ENCODE assay signal across 19 cellular contexts in the genomic region with DNA sequence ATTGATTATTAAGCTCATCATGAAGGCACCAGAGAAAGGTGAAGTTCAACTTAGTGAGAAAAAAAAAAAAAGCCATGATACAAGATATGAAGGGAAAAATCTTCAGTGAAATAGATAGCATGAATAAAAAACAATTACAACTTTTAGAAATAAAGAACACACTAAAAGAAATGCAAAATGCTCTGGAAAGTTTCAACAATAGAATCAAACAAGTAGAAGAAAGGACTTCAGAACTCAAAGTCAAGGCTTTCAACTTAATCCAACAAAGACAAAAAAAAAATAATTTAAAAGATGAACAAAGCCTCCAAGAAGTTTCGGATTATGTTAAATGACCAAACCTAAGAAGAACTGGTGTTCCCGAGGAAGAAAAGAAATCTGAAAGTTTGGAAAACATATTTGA.
A peak's percentile ranks its signal among the peaks of the same experiment; 100 is the strongest.
DNase-seq lines count a peak whose midpoint lies in the region; ATAC-seq and TF ChIP-seq lines count a peak whose summit lies in the region.
"Had no signal": no experiment of that assay in that cellular context is flagged by ENCODE, and none has a peak within 500 bp of the region (broad histone marks: within the 10 kb centered on the region; RNA-seq: fewer than 3 reads in every experiment).

No MANE protein-coding gene starts in this region.

- BruUV-seq in Calu3 (replicated peaks; lab: Mats Ljungman, UMichigan) (no TSS peak), PC-3 (replicated peaks; lab: Mats Ljungman, UMichigan) (no TSS peak)

- H3K4me2 ChIP-seq in PC-3 (ENCODE audit: low read length) (no peak overlapping the region), GM23248 (ENCODE audit: unreplicated experiment) (no peak overlapping the region)

- H3K4me1 ChIP-seq in PC-3 (ENCODE audit: insufficient read depth, low read length) (peaks cover 20% of the 10 kb centered on the region), GM23248 (ENCODE audit: insufficient read depth) (no peaks in the 10 kb centered on the region), colonic mucosa (no peaks in the 10 kb centered on the region)
- H3K4me1 ChIP-seq in CD8-positive, alpha-beta memory T cell (ENCODE audit: insufficient read depth, low read length) = no peaks in the 10 kb centered on the region
- H3K4me1 ChIP-seq: HAP-1 had no signal

- H3K9me2 ChIP-seq in PC-3 (replicated peaks; ENCODE audit: low read length) (no peaks in the 10 kb centered on the region), GM23248 (ENCODE audit: insufficient read depth) (no peaks in the 10 kb centered on the region)

- no peaks in the 10 kb centered on the region for H3F3A ChIP-seq in PC-3 (ENCODE audit: low read length, unreplicated experiment)
- no peaks in the 10 kb centered on the region for H3F3A ChIP-seq in GM23248 (ENCODE audit: insufficient read depth)

- intact Hi-C loops in Calu3 (cut with micrococcal nuclease; ENCODE audit: unreplicated experiment) = no loop called here
- intact Hi-C loops in PC-3 (cut with micrococcal nuclease) = no loop called here
- intact Hi-C loops in colonic mucosa (cut with DNase I) = no loop called here

- H3K9me3 Mint-ChIP-seq in Calu3 (ENCODE audit: low read depth, unreplicated experiment) = peaks cover 10% of the 10 kb centered on the region
- peaks cover 18 to 39% (median 29%) of the 10 kb centered on the region in 5 donors for H3K9me3 Mint-ChIP-seq in CD8-positive, alpha-beta memory T cell

- H3K36me3 ChIP-seq in PC-3 (ENCODE audit: low read depth, low read length) = no peaks in the 10 kb centered on the region
- no peaks in the 10 kb centered on the region for H3K36me3 ChIP-seq in CD8-positive, alpha-beta memory T cell (ENCODE audit: insufficient read depth, low read length)
- no peaks in the 10 kb centered on the region for H3K36me3 ChIP-seq in GM23248 (ENCODE audit: low read depth)
- no peaks in the 10 kb centered on the region for H3K36me3 ChIP-seq in colonic mucosa
- H3K36me3 ChIP-seq: BLaER1, HAP-1 had no signal

- 0 out of 2 replicates have a peak, but pooled peaks cover 7% of the 10 kb centered on the region for H3K9me3 ChIP-seq in PC-3 (ENCODE audit: low read length)
- H3K9me3 ChIP-seq in CD8-positive, alpha-beta memory T cell (ENCODE audit: low read length) = no peaks in the 10 kb centered on the region
- peaks cover 3% of the 10 kb centered on the region for H3K9me3 ChIP-seq in GM23248 (ENCODE audit: low read depth)
- no peaks in the 10 kb centered on the region for H3K9me3 ChIP-seq in colonic mucosa
- H3K9me3 ChIP-seq: HAP-1 had no signal

- H3K79me2 ChIP-seq in PC-3 (ENCODE audit: low read length) (no peaks in the 10 kb centered on the region), GM23248 (ENCODE audit: insufficient read depth) (no peaks in the 10 kb centered on the region)

- H3K4me3 ChIP-seq in PC-3 (ENCODE audit: low read length) (no peak overlapping the region; the same call in 1 of the 2 replicates), GM23248 (no peak overlapping the region), colonic mucosa (no peak overlapping the region)
- H3K4me3 ChIP-seq in CD8-positive, alpha-beta memory T cell (ENCODE audit: low read length) = no peak overlapping the region
- H3K4me3 ChIP-seq: GM12878, HAP-1 had no signal

- ATAC-seq in PC-3 = no peak
- ATAC-seq: CD8-positive, alpha-beta T cell; GM12878 had no signal

- no peak for TF ChIP-seq CTCF in Calu3 (IDR thresholded peaks at IDR 0.05; ENCODE audit: unreplicated experiment)
- no peak for TF ChIP-seq CTCF in PC-3 (conservative IDR thresholded peaks at IDR 0.05; ENCODE audit: low read depth, low read length)
- no peak for TF ChIP-seq CTCF in colonic mucosa (IDR thresholded peaks at IDR 0.05)

- no peak overlapping the region for H3K9ac ChIP-seq in PC-3 (ENCODE audit: low read length)
- no peak overlapping the region for H3K9ac ChIP-seq in GM23248
- no peak overlapping the region for H3K9ac ChIP-seq in colonic mucosa (ENCODE audit: low read depth in 2 of 2, low read length in 2 of 2)
- H3K9ac ChIP-seq: BLaER1 had no signal

- POLR2A ChIA-PET in PC-3 (lab: Charles Lee; ENCODE audit: unreplicated experiment) = no interaction called here
- POLR2A ChIA-PET in CD8-positive, alpha-beta memory T cell (lab: Charles Lee) = no interaction called here

- no peaks in the 10 kb centered on the region for H3K27me3 Mint-ChIP-seq in Calu3 (ENCODE audit: unreplicated experiment)
- no peaks in the 10 kb centered on the region for H3K27me3 Mint-ChIP-seq in CD8-positive, alpha-beta memory T cell
- H3K27me3 Mint-ChIP-seq: B cell had no signal

- H3K4me3 Mint-ChIP-seq in Calu3 (ENCODE audit: low read depth, unreplicated experiment) = no peak overlapping the region
- no peak overlapping the region for H3K4me3 Mint-ChIP-seq in CD8-positive, alpha-beta memory T cell
- H3K4me3 Mint-ChIP-seq: B cell; CD4-positive, CD25-positive, alpha-beta regulatory T cell; CD8-positive, alpha-beta T cell had no signal

- in situ Hi-C loops in GM23248 (cut with MboI) = no loop called here

- H3K27me3 ChIP-seq in PC-3 (ENCODE audit: low read length) = no peaks in the 10 kb centered on the region
- no peaks in the 10 kb centered on the region for H3K27me3 ChIP-seq in CD8-positive, alpha-beta memory T cell (ENCODE audit: insufficient read depth, low read length, poor library complexity, severe bottlenecking)
- H3K27me3 ChIP-seq in GM23248 (replicated peaks; ENCODE audit: insufficient read depth) = no peaks in the 10 kb centered on the region
- H3K27me3 ChIP-seq in colonic mucosa = no peaks in the 10 kb centered on the region
- H3K27me3 ChIP-seq: BLaER1 had no signal

- H3K27ac ChIP-seq in PC-3 (ENCODE audit: low read length) (no peak overlapping the region), GM23248 (no peak overlapping the region), colonic mucosa (no peak overlapping the region)
- H3K27ac ChIP-seq in CD8-positive, alpha-beta memory T cell (ENCODE audit: low read depth, low read length) = no peak overlapping the region
- H3K27ac ChIP-seq: 22Rv1, BLaER1 had no signal

- H2AFZ ChIP-seq in PC-3 (ENCODE audit: low read length) = 0 out of 2 replicates have a peak overlapping the region, but pooled peaks have one; percentile 58
- H2AFZ ChIP-seq in GM23248 = no peak overlapping the region

- 57 to 70% methylated on average over 2 of the region's 2 CpGs for WGBS in GM23248 (ENCODE audit: low coverage in 1 of 2, low lambda C conversion rate in 2 of 2, missing lambda C conversion rate in 2 of 2), 2 experiments

- CTCF ChIA-PET in Calu3 (lab: Charles Lee) = interaction anchor here (1.5 kb wide), 1 partner anchor 22 kb away, joined by 3 read pairs; no protein-coding TSS in a partner anchor
- CTCF ChIA-PET in PC-3 (lab: Charles Lee) = no interaction called here
- CTCF ChIA-PET in CD8-positive, alpha-beta memory T cell (lab: Charles Lee) = no interaction called here

- peaks cover 15% of the 10 kb centered on the region for H3K36me3 Mint-ChIP-seq in Calu3 (ENCODE audit: insufficient read depth, unreplicated experiment)
- H3K36me3 Mint-ChIP-seq in CD8-positive, alpha-beta memory T cell = peaks cover 0 to 1% (median 0%) of the 10 kb centered on the region in 3 donors
- H3K36me3 Mint-ChIP-seq: CD8-positive, alpha-beta T cell had no signal

- H3K27ac Mint-ChIP-seq in Calu3 (ENCODE audit: unreplicated experiment) = peak overlapping the region; percentile 93
- H3K27ac Mint-ChIP-seq in CD8-positive, alpha-beta memory T cell = no peak overlapping the region
- H3K27ac Mint-ChIP-seq: B cell; CD4-positive, CD25-positive, alpha-beta regulatory T cell; CD8-positive, alpha-beta T cell had no signal

- peaks cover 38% of the 10 kb centered on the region for H3K4me1 Mint-ChIP-seq in Calu3 (ENCODE audit: low read depth, unreplicated experiment)
- H3K4me1 Mint-ChIP-seq in CD8-positive, alpha-beta memory T cell = no peaks in the 10 kb centered on the region
- H3K4me1 Mint-ChIP-seq: B cell; CD4-positive, CD25-positive, alpha-beta regulatory T cell had no signal

- DNase-seq in DMS 273 (lab: John Stamatoyannopoulos, UW; ENCODE audit: unreplicated experiment) (peak; percentile 3), DMS 273 treated with DMSO at 0.1 percent for 48 hours (lab: John Stamatoyannopoulos, UW) (no peak), Calu3 (no peak), PC-3 (no peak), fibroblast of peridontal ligament (ENCODE audit: extremely low read depth) (peak; percentile 20), GM23248 (no peak), colonic mucosa (no peak)
- DNase-seq in CD8-positive, alpha-beta memory T cell = no peak
- DNase-seq: CD4-positive, CD25-positive, alpha-beta regulatory T cell; CD8-positive, alpha-beta T cell; DMS79; EL; GDM1; GOT3 had no signal

- no peaks in the 10 kb centered on the region for H4K20me1 ChIP-seq in PC-3 (ENCODE audit: low read length)
- H4K20me1 ChIP-seq in GM23248 (ENCODE audit: insufficient read depth) = no peaks in the 10 kb centered on the region
- H4K20me1 ChIP-seq: BLaER1 had no signal

Comparison
In these comparisons a context has a peak if more than half of its experiments do, and no peak if none do; other contexts are left out.
1. DNase-seq: peak in DMS 273 (single experiment) and fibroblast of peridontal ligament (single experiment); none in DMS 273 treated with DMSO at 0.1 percent for 48 hours (single experiment), Calu3 (single experiment), PC-3 (single experiment), CD8-positive, alpha-beta memory T cell (0 of 5), GM23248 (single experiment) and colonic mucosa (single experiment).